1 cellular context compared by ENCODE assay signal in genomic region chr16:22188595-22189442, GRCh38.
TF ChIP-seq lines count a peak whose summit lies in the region.

No MANE protein-coding gene starts in this region.

TF ChIP-seq in HepG2, 621 proteins besides CTCF, POLR2A, EP300 and RAD21 (continued from another document and continues in another):
- peak; percentile 7 for TF ChIP-seq ZNF407 (CRISPR knock-in tag; IDR thresholded peaks at IDR 0.05; ENCODE audit: not compliant biosample characterization)
- no peak for TF ChIP-seq ZNF224 (CRISPR knock-in tag; IDR thresholded peaks at IDR 0.05)
- TF ChIP-seq HHEX (CRISPR knock-in tag; IDR thresholded peaks at IDR 0.05), result no peak
- TF ChIP-seq ZNF710 (CRISPR knock-in tag; IDR thresholded peaks at IDR 0.05; ENCODE audit: borderline replicate concordance), result no peak
- TF ChIP-seq CC2D1A (CRISPR knock-in tag; IDR thresholded peaks at IDR 0.05), result no peak
- no peak for TF ChIP-seq GMEB2 (CRISPR knock-in tag; IDR thresholded peaks at IDR 0.05; ENCODE audit: low read depth)
- peak; percentile 23; the same call in 1 of the 2 replicates for TF ChIP-seq SP5 (CRISPR knock-in tag; IDR thresholded peaks at IDR 0.05; ENCODE audit: borderline replicate concordance, low read depth)
- TF ChIP-seq FOXO1 (CRISPR knock-in tag; IDR thresholded peaks at IDR 0.05), result peak; percentile 64; the same call in 1 of the 2 replicates
- TF ChIP-seq ZFP1 (CRISPR knock-in tag; IDR thresholded peaks at IDR 0.05), result no peak
- no peak for TF ChIP-seq ZNF660 (CRISPR knock-in tag; IDR thresholded peaks at IDR 0.05; ENCODE audit: borderline replicate concordance, low read depth)
- no peak for TF ChIP-seq GFI1 (CRISPR knock-in tag; IDR thresholded peaks at IDR 0.05; ENCODE audit: borderline replicate concordance)
- no peak for TF ChIP-seq ZNF230 (CRISPR knock-in tag; IDR thresholded peaks at IDR 0.05)
- TF ChIP-seq NFE2L1 (CRISPR knock-in tag; IDR thresholded peaks at IDR 0.05; ENCODE audit: borderline replicate concordance), result no peak
- no peak for TF ChIP-seq PCBP1 (IDR thresholded peaks at IDR 0.05; ENCODE audit: borderline replicate concordance, low read depth, low read length)
- TF ChIP-seq THYN1 (CRISPR knock-in tag; IDR thresholded peaks at IDR 0.05; ENCODE audit: borderline replicate concordance, low read depth), result no peak
- TF ChIP-seq ZNF468 (CRISPR knock-in tag; IDR thresholded peaks at IDR 0.05), result peak; percentile 71; the same call in 1 of the 2 replicates
- TF ChIP-seq, protein P1, sequence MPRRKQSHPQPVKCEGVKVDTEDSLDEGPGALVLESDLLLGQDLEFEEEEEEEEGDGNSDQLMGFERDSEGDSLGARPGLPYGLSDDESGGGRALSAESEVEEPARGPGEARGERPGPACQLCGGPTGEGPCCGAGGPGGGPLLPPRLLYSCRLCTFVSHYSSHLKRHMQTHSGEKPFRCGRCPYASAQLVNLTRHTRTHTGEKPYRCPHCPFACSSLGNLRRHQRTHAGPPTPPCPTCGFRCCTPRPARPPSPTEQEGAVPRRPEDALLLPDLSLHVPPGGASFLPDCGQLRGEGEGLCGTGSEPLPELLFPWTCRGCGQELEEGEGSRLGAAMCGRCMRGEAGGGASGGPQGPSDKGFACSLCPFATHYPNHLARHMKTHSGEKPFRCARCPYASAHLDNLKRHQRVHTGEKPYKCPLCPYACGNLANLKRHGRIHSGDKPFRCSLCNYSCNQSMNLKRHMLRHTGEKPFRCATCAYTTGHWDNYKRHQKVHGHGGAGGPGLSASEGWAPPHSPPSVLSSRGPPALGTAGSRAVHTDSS (CRISPR knock-in tag; conservative IDR thresholded peaks at IDR 0.05), result 0 out of 2 replicates have a peak, but pooled peaks have one; percentile 4
- TF ChIP-seq ZNF562 (CRISPR knock-in tag; IDR thresholded peaks at IDR 0.05; ENCODE audit: borderline replicate concordance), result no peak
- TF ChIP-seq HOXA5 (CRISPR knock-in tag; IDR thresholded peaks at IDR 0.05), result peak; percentile 73; the same call in 1 of the 2 replicates
- TF ChIP-seq NR1H2 (CRISPR knock-in tag; IDR thresholded peaks at IDR 0.05; ENCODE audit: borderline replicate concordance, low read depth), result no peak
- TF ChIP-seq GTF3A (CRISPR knock-in tag; conservative IDR thresholded peaks at IDR 0.05), result no peak
- TF ChIP-seq THAP8 (CRISPR knock-in tag; IDR thresholded peaks at IDR 0.05; ENCODE audit: borderline replicate concordance), result no peak
- TF ChIP-seq ZBTB42 (CRISPR knock-in tag; IDR thresholded peaks at IDR 0.05), result no peak
- no peak for TF ChIP-seq SAFB2 (CRISPR knock-in tag; IDR thresholded peaks at IDR 0.05; ENCODE audit: borderline replicate concordance, low read depth)
- no peak for TF ChIP-seq SP140L (CRISPR knock-in tag; IDR thresholded peaks at IDR 0.05; ENCODE audit: borderline replicate concordance)
- TF ChIP-seq KLF9 (CRISPR knock-in tag; IDR thresholded peaks at IDR 0.05; ENCODE audit: low read depth), result no peak
- TF ChIP-seq ZNF343 (CRISPR knock-in tag; IDR thresholded peaks at IDR 0.05), result no peak
- TF ChIP-seq SMAD9 (CRISPR knock-in tag; IDR thresholded peaks at IDR 0.05), result no peak
- TF ChIP-seq ZBTB46 (CRISPR knock-in tag; IDR thresholded peaks at IDR 0.05; ENCODE audit: borderline replicate concordance), result no peak
- 0 out of 2 replicates have a peak, but pooled peaks have one; percentile 17 for TF ChIP-seq ZNF777 (CRISPR knock-in tag; IDR thresholded peaks at IDR 0.05)
- TF ChIP-seq, protein P2, sequence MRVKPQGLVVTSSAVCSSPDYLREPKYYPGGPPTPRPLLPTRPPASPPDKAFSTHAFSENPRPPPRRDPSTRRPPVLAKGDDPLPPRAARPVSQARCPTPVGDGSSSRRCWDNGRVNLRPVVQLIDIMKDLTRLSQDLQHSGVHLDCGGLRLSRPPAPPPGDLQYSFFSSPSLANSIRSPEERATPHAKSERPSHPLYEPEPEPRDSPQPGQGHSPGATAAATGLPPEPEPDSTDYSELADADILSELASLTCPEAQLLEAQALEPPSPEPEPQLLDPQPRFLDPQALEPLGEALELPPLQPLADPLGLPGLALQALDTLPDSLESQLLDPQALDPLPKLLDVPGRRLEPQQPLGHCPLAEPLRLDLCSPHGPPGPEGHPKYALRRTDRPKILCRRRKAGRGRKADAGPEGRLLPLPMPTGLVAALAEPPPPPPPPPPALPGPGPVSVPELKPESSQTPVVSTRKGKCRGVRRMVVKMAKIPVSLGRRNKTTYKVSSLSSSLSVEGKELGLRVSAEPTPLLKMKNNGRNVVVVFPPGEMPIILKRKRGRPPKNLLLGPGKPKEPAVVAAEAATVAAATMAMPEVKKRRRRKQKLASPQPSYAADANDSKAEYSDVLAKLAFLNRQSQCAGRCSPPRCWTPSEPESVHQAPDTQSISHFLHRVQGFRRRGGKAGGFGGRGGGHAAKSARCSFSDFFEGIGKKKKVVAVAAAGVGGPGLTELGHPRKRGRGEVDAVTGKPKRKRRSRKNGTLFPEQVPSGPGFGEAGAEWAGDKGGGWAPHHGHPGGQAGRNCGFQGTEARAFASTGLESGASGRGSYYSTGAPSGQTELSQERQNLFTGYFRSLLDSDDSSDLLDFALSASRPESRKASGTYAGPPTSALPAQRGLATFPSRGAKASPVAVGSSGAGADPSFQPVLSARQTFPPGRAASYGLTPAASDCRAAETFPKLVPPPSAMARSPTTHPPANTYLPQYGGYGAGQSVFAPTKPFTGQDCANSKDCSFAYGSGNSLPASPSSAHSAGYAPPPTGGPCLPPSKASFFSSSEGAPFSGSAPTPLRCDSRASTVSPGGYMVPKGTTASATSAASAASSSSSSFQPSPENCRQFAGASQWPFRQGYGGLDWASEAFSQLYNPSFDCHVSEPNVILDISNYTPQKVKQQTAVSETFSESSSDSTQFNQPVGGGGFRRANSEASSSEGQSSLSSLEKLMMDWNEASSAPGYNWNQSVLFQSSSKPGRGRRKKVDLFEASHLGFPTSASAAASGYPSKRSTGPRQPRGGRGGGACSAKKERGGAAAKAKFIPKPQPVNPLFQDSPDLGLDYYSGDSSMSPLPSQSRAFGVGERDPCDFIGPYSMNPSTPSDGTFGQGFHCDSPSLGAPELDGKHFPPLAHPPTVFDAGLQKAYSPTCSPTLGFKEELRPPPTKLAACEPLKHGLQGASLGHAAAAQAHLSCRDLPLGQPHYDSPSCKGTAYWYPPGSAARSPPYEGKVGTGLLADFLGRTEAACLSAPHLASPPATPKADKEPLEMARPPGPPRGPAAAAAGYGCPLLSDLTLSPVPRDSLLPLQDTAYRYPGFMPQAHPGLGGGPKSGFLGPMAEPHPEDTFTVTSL (CRISPR knock-in tag; IDR thresholded peaks at IDR 0.05; ENCODE audit: borderline replicate concordance), result no peak
- TF ChIP-seq, protein P3, sequence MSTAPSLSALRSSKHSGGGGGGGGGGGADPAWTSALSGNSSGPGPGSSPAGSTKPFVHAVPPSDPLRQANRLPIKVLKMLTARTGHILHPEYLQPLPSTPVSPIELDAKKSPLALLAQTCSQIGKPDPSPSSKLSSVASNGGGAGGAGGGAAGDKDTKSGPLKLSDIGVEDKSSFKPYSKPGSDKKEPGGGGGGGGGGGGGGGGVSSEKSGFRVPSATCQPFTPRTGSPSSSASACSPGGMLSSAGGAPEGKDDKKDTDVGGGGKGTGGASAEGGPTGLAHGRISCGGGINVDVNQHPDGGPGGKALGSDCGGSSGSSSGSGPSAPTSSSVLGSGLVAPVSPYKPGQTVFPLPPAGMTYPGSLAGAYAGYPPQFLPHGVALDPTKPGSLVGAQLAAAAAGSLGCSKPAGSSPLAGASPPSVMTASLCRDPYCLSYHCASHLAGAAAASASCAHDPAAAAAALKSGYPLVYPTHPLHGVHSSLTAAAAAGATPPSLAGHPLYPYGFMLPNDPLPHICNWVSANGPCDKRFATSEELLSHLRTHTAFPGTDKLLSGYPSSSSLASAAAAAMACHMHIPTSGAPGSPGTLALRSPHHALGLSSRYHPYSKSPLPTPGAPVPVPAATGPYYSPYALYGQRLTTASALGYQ (CRISPR knock-in tag; IDR thresholded peaks at IDR 0.05), result no peak
- TF ChIP-seq CHCHD3 (CRISPR knock-in tag; IDR thresholded peaks at IDR 0.05), result no peak
